8 cellular contexts compared by ENCODE assay signal in genomic region chr3:89107461-89108035, GRCh38. TPM values are rescaled to one million over a fixed set of nuclear protein-coding genes. Genes with fewer than 3 reads are reported as not detected.
DNase-seq lines count a peak whose midpoint lies in the region; ATAC-seq and TF ChIP-seq lines count a peak whose summit lies in the region.

TSS of gene EPHA3 (plus strand) at chr3:89107621. CDS start at chr3:89107749, 128 bp downstream.

- peak within 1 kb of the TSS; percentile 82 for H3K9ac ChIP-seq in BLaER1

- intact Hi-C loops in vagina (cut with DNase I) = no loop called here

- peak; percentile 97 for ATAC-seq in GM19324 (IDR thresholded peaks at IDR 0.05; ENCODE audit: low FRiP score, unreplicated experiment)
- ATAC-seq in HG03280 (IDR thresholded peaks at IDR 0.05; ENCODE audit: unreplicated experiment) = peak; percentile 94
- ATAC-seq in activated naive CD8-positive, alpha-beta T cell treated with anti-CD3 and anti-CD28 coated beads, Interleukin-2, amount 10 ng/mL, durations not matched to agents 7 days and 5 days (ENCODE audit: low read depth) = peak; percentile 88

- H3K4me2 ChIP-seq in BLaER1 (peak within 1 kb of the TSS; percentile 77), osteoblast (ENCODE audit: insufficient read depth, low read length) (peak within 1 kb of the TSS; percentile 96)

- POLR2A ChIA-PET in activated naive CD8-positive, alpha-beta T cell treated with anti-CD3 and anti-CD28 coated beads, Interleukin-2, amount 10 ng/mL, durations not matched to agents 7 days and 5 days (lab: Charles Lee) = interaction anchor here (0.6 kb wide), 1 partner anchor 466 kb away, joined by 3 read pairs; no protein-coding TSS in a partner anchor

- H3K27ac Mint-ChIP-seq in activated naive CD8-positive, alpha-beta T cell treated with anti-CD3 and anti-CD28 coated beads, Interleukin-2, amount 10 ng/mL, durations not matched to agents 7 days and 5 days = no peak within 1 kb of the TSS

- no peaks in the 10 kb centered on the region for H3K36me3 Mint-ChIP-seq in activated naive CD8-positive, alpha-beta T cell treated with anti-CD3 and anti-CD28 coated beads, Interleukin-2, amount 10 ng/mL, durations not matched to agents 7 days and 5 days

- TF ChIP-seq CTCF in cardiac muscle cell (IDR thresholded peaks at IDR 0.05; ENCODE audit: low read depth, low read length) = no peak
- TF ChIP-seq CTCF in osteoblast (IDR thresholded peaks at IDR 0.05; ENCODE audit: extremely low read depth, low read depth, low read length) = no peak
- no peak for TF ChIP-seq CTCF in vagina (IDR thresholded peaks at IDR 0.05)

- peak within 1 kb of the TSS; percentile 85 for H3K27ac ChIP-seq in BLaER1
- no peak within 1 kb of the TSS for H3K27ac ChIP-seq in cardiac muscle cell
- H3K27ac ChIP-seq in osteoblast (ENCODE audit: low read depth, low read length) = no peak within 1 kb of the TSS
- peak within 1 kb of the TSS; percentile 56 for H3K27ac ChIP-seq in vagina

- H3K9me3 Mint-ChIP-seq in activated naive CD8-positive, alpha-beta T cell treated with anti-CD3 and anti-CD28 coated beads, Interleukin-2, amount 10 ng/mL, durations not matched to agents 7 days and 5 days = no peaks in the 10 kb centered on the region

- peak; percentile 50 for DNase-seq in activated naive CD8-positive, alpha-beta T cell treated with anti-CD3 and anti-CD28 coated beads, Interleukin-2, amount 10 ng/mL, durations not matched to agents 7 days and 5 days
- DNase-seq in cardiac muscle cell (ENCODE audit: low read depth in 1 of 2, low spot score in 1 of 2) = peak; percentile 75 to 84
- DNase-seq in osteoblast (ENCODE audit: insufficient read length, low spot score, missing footprints) = peak; percentile 89
- no peak for DNase-seq in vagina (ENCODE audit: extremely low spot score in 2 of 2)

- H3K4me1 ChIP-seq in BLaER1 = peaks cover 35% of the 10 kb centered on the region
- no peaks in the 10 kb centered on the region for H3K4me1 ChIP-seq in cardiac muscle cell (ENCODE audit: low read depth)
- H3K4me1 ChIP-seq in osteoblast (ENCODE audit: insufficient read depth, low read length) = peaks cover 10% of the 10 kb centered on the region
- no peaks in the 10 kb centered on the region for H3K4me1 ChIP-seq in vagina

- TF ChIP-seq POLR2A in vagina (IDR thresholded peaks at IDR 0.05) = no peak

- H3K27me3 ChIP-seq in BLaER1 (no peaks in the 10 kb centered on the region), cardiac muscle cell (peaks cover 21% of the 10 kb centered on the region), osteoblast (ENCODE audit: insufficient read depth, low read length) (no peaks in the 10 kb centered on the region), vagina (no peaks in the 10 kb centered on the region)

- H2AFZ ChIP-seq in osteoblast (ENCODE audit: low read length) = peak within 1 kb of the TSS; percentile 95

- peaks cover 23% of the 10 kb centered on the region for H3K27me3 Mint-ChIP-seq in activated naive CD8-positive, alpha-beta T cell treated with anti-CD3 and anti-CD28 coated beads, Interleukin-2, amount 10 ng/mL, durations not matched to agents 7 days and 5 days

- H3K4me3 Mint-ChIP-seq in activated naive CD8-positive, alpha-beta T cell treated with anti-CD3 and anti-CD28 coated beads, Interleukin-2, amount 10 ng/mL, durations not matched to agents 7 days and 5 days = peak within 1 kb of the TSS; percentile 70

- H3K79me2 ChIP-seq in osteoblast (ENCODE audit: insufficient read depth, low read length) = no peaks in the 10 kb centered on the region

- no peaks in the 10 kb centered on the region for H3K9me3 ChIP-seq in BLaER1
- no peaks in the 10 kb centered on the region for H3K9me3 ChIP-seq in cardiac muscle cell (ENCODE audit: low read depth)
- H3K9me3 ChIP-seq in osteoblast (ENCODE audit: low read depth, low read length) = no peaks in the 10 kb centered on the region
- H3K9me3 ChIP-seq in vagina = no peaks in the 10 kb centered on the region

- H3K4me1 Mint-ChIP-seq in activated naive CD8-positive, alpha-beta T cell treated with anti-CD3 and anti-CD28 coated beads, Interleukin-2, amount 10 ng/mL, durations not matched to agents 7 days and 5 days = peaks cover 9% of the 10 kb centered on the region

- peak within 1 kb of the TSS; percentile 76 for H3K4me3 ChIP-seq in BLaER1
- H3K4me3 ChIP-seq in cardiac muscle cell = peak within 1 kb of the TSS; percentile 33
- H3K4me3 ChIP-seq in osteoblast (ENCODE audit: insufficient read depth, low read length) = peak within 1 kb of the TSS; percentile 80
- H3K4me3 ChIP-seq in vagina = peak within 1 kb of the TSS; percentile 47 to 54

- H3K36me3 ChIP-seq in BLaER1 (no peaks in the 10 kb centered on the region), cardiac muscle cell (no peaks in the 10 kb centered on the region), osteoblast (ENCODE audit: insufficient read depth, low read length) (no peaks in the 10 kb centered on the region), vagina (no peaks in the 10 kb centered on the region)

- no peaks in the 10 kb centered on the region; the same call in 1 of the 2 replicates for H4K20me1 ChIP-seq in BLaER1
- H4K20me1 ChIP-seq in osteoblast (ENCODE audit: insufficient read depth, low read length) = no peaks in the 10 kb centered on the region

TF ChIP-seq in PFSK-1, 5 proteins besides CTCF, POLR2A, EP300 and RAD21:
- peak; percentile 92 for TF ChIP-seq FOXP2 (optimal IDR thresholded peaks at IDR 0.05; ENCODE audit: borderline replicate concordance, extremely low read depth, extremely low read length, insufficient read depth)
- TF ChIP-seq SIN3A (IDR thresholded peaks at IDR 0.05; ENCODE audit: borderline replicate concordance, insufficient read depth, low read length) = peak; percentile 96; the same call in 1 of the 2 replicates
- TF ChIP-seq TAF1 (IDR thresholded peaks at IDR 0.05; ENCODE audit: borderline replicate concordance, insufficient read depth, low read length) = peak; percentile 77; the same call in 1 of the 2 replicates
- TF ChIP-seq POLR2AphosphoS5 (IDR thresholded peaks at IDR 0.05; ENCODE audit: low read depth, low read length) = peak; percentile 78; the same call in 1 of the 2 replicates
- TF ChIP-seq REST (IDR thresholded peaks at IDR 0.05; ENCODE audit: insufficient read depth in 1 of 2, low read depth in 2 of 2, low read length in 2 of 2) = no peak

RNA-seq across cellular contexts. Expression of gene EPHA3, which starts in this region (rescaled TPM):
- polyA plus RNA-seq in PFSK-1 (2012; ENCODE audit: insufficient read length, low read depth) = 5.4 TPM
- total RNA-seq in activated naive CD8-positive, alpha-beta T cell treated with anti-CD3 and anti-CD28 coated beads, Interleukin-2, amount 10 ng/mL, durations not matched to agents 7 days and 5 days = not detected
- total RNA-seq in cardiac muscle cell (8.7 and 9.2 TPM in 2 replicates), osteoblast (10.9 and 12.7 TPM in 2 replicates), vagina (24.1 TPM)
- 3.2 and 4.8 TPM in 2 replicates for polyA plus RNA-seq in cardiac muscle cell

Comparison
In these comparisons a context has a peak if more than half of its experiments do, and no peak if none do; other contexts are left out.
1. Peak in DNase-seq and ATAC-seq in activated naive CD8-positive, alpha-beta T cell treated with anti-CD3 and anti-CD28 coated beads, Interleukin-2, amount 10 ng/mL, durations not matched to agents 7 days and 5 days; RNA of the gene not detected or under 1 TPM.
2. H3K27ac ChIP-seq: peak in BLaER1 (single experiment) and vagina (single experiment); none in cardiac muscle cell (single experiment) and osteoblast (single experiment).
3. DNase-seq: peak in cardiac muscle cell (2 of 2) and osteoblast (single experiment); none in vagina (0 of 2).
4. Peak in every context shown above with its lines, with median percentiles within 50 percentile points of each other: H3K4me3 ChIP-seq and ATAC-seq.